9 cellular contexts compared by ENCODE assay signal in genomic region chr4:168852933-168853713, GRCh38.
DNase-seq lines count a peak whose midpoint lies in the region; ATAC-seq, FAIRE-seq and TF ChIP-seq lines count a peak whose summit lies in the region.
"Had no signal": no experiment of that assay in that cellular context is flagged by ENCODE, and none has a peak within 500 bp of the region (broad histone marks: within the 10 kb centered on the region; RNA-seq: fewer than 3 reads in every experiment).

No MANE protein-coding gene starts in this region.

- H3K27me3 Mint-ChIP-seq in activated naive CD8-positive, alpha-beta T cell treated with anti-CD3 and anti-CD28 coated beads, Interleukin-2, amount 10 ng/mL, durations not matched to agents 7 days and 5 days = peaks cover 13% of the 10 kb centered on the region
- peaks cover 10% of the 10 kb centered on the region for H3K27me3 Mint-ChIP-seq in activated naive CD8-positive, alpha-beta T cell treated with anti-CD3 and anti-CD28 coated beads for 36 hours
- peaks cover 12% of the 10 kb centered on the region for H3K27me3 Mint-ChIP-seq in activated T-helper 17 cell treated with anti-CD3 and anti-CD28 coated beads, Interleukin-2, amount 50 U/mL, for 72 hours

- H3K27me3 ChIP-seq in tibial artery = no peaks in the 10 kb centered on the region
- H3K27me3 ChIP-seq in hepatocyte = no peaks in the 10 kb centered on the region

- H3K9me3 ChIP-seq in tibial artery (no peaks in the 10 kb centered on the region), hepatocyte (ENCODE audit: low read depth) (no peaks in the 10 kb centered on the region)

- H3K4me3 ChIP-seq in tibial artery = no peak overlapping the region
- H3K4me3 ChIP-seq in hepatocyte = no peak overlapping the region

- no peaks in the 10 kb centered on the region for H3K9me2 ChIP-seq in hepatocyte (replicated peaks; ENCODE audit: insufficient read depth)

- H3K4me1 ChIP-seq in tibial artery = peaks cover 0 to 100% (median 75%) of the 10 kb centered on the region in 4 donors
- H3K4me1 ChIP-seq in hepatocyte (ENCODE audit: insufficient read depth) = peaks cover 17% of the 10 kb centered on the region

- H3K4me2 ChIP-seq in hepatocyte = no peak overlapping the region

- peak overlapping the region; percentile 4 for H3K4me3 Mint-ChIP-seq in activated naive CD8-positive, alpha-beta T cell treated with anti-CD3 and anti-CD28 coated beads, Interleukin-2, amount 10 ng/mL, durations not matched to agents 7 days and 5 days
- no peak overlapping the region for H3K4me3 Mint-ChIP-seq in activated naive CD8-positive, alpha-beta T cell treated with anti-CD3 and anti-CD28 coated beads for 36 hours
- H3K4me3 Mint-ChIP-seq in activated T-helper 17 cell treated with anti-CD3 and anti-CD28 coated beads, Interleukin-2, amount 50 U/mL, for 72 hours = peak overlapping the region; percentile 3

- FAIRE-seq in H54 (lab: Jason Lieb, UNC) = no peak

- H3K4me1 Mint-ChIP-seq in activated naive CD8-positive, alpha-beta T cell treated with anti-CD3 and anti-CD28 coated beads, Interleukin-2, amount 10 ng/mL, durations not matched to agents 7 days and 5 days = peaks cover 26% of the 10 kb centered on the region
- H3K4me1 Mint-ChIP-seq in activated naive CD8-positive, alpha-beta T cell treated with anti-CD3 and anti-CD28 coated beads for 36 hours = peaks cover 11% of the 10 kb centered on the region
- H3K4me1 Mint-ChIP-seq in activated T-helper 17 cell treated with anti-CD3 and anti-CD28 coated beads, Interleukin-2, amount 50 U/mL, for 72 hours = peaks cover 14% of the 10 kb centered on the region

- H3K27ac ChIP-seq in tibial artery = peak overlapping the region; percentile 88 to 98
- no peak overlapping the region for H3K27ac ChIP-seq in hepatocyte
- H3K27ac ChIP-seq: VCaP had no signal

- no peaks in the 10 kb centered on the region for H3K9me3 Mint-ChIP-seq in activated naive CD8-positive, alpha-beta T cell treated with anti-CD3 and anti-CD28 coated beads, Interleukin-2, amount 10 ng/mL, durations not matched to agents 7 days and 5 days
- H3K9me3 Mint-ChIP-seq in activated naive CD8-positive, alpha-beta T cell treated with anti-CD3 and anti-CD28 coated beads for 36 hours = no peaks in the 10 kb centered on the region
- H3K9me3 Mint-ChIP-seq in activated T-helper 17 cell treated with anti-CD3 and anti-CD28 coated beads, Interleukin-2, amount 50 U/mL, for 72 hours = no peaks in the 10 kb centered on the region

- H3K36me3 Mint-ChIP-seq in activated naive CD8-positive, alpha-beta T cell treated with anti-CD3 and anti-CD28 coated beads, Interleukin-2, amount 10 ng/mL, durations not matched to agents 7 days and 5 days = no peaks in the 10 kb centered on the region
- H3K36me3 Mint-ChIP-seq in activated naive CD8-positive, alpha-beta T cell treated with anti-CD3 and anti-CD28 coated beads for 36 hours = no peaks in the 10 kb centered on the region
- H3K36me3 Mint-ChIP-seq in activated T-helper 17 cell treated with anti-CD3 and anti-CD28 coated beads, Interleukin-2, amount 50 U/mL, for 72 hours (ENCODE audit: low read depth) = no peaks in the 10 kb centered on the region

- no peak overlapping the region for H2AFZ ChIP-seq in hepatocyte

- peaks cover 2% of the 10 kb centered on the region for H4K20me1 ChIP-seq in hepatocyte (ENCODE audit: insufficient read depth, poor library complexity, severe bottlenecking)

- DNase-seq in activated naive CD8-positive, alpha-beta T cell treated with anti-CD3 and anti-CD28 coated beads, Interleukin-2, amount 10 ng/mL, durations not matched to agents 7 days and 5 days = no peak
- DNase-seq in activated naive CD8-positive, alpha-beta T cell treated with anti-CD3 and anti-CD28 coated beads for 36 hours = no peak
- DNase-seq in tibial artery (no peak), NCI-H446 treated with DMSO at 0.1 percent for 48 hours (lab: John Stamatoyannopoulos, UW) (no peak), H54 (ENCODE audit: insufficient read length, low spot score) (no peak), hepatocyte (ENCODE audit: low spot score) (no peak)

- intact Hi-C loops in tibial artery (cut with DNase I; ENCODE audit: low total_unique reads) = no loop called here

- no peak for TF ChIP-seq POLR2A in H54 (IDR thresholded peaks at IDR 0.05; ENCODE audit: low read depth, low read length)

- POLR2A ChIA-PET in activated naive CD8-positive, alpha-beta T cell treated with anti-CD3 and anti-CD28 coated beads, Interleukin-2, amount 10 ng/mL, durations not matched to agents 7 days and 5 days (lab: Charles Lee) = no interaction called here

- H3K27ac Mint-ChIP-seq in activated naive CD8-positive, alpha-beta T cell treated with anti-CD3 and anti-CD28 coated beads, Interleukin-2, amount 10 ng/mL, durations not matched to agents 7 days and 5 days = no peak overlapping the region
- H3K27ac Mint-ChIP-seq in activated naive CD8-positive, alpha-beta T cell treated with anti-CD3 and anti-CD28 coated beads for 36 hours = no peak overlapping the region
- H3K27ac Mint-ChIP-seq in activated T-helper 17 cell treated with anti-CD3 and anti-CD28 coated beads, Interleukin-2, amount 50 U/mL, for 72 hours = peak overlapping the region; percentile 20

- peaks cover 0 to 21% (median 5%) of the 10 kb centered on the region in 3 donors for H3K36me3 ChIP-seq in tibial artery
- no peaks in the 10 kb centered on the region for H3K36me3 ChIP-seq in hepatocyte (replicated peaks; ENCODE audit: insufficient read depth, low read depth)

- 88% methylated on average over 6 of the region's 6 CpGs for whole genome bisulfite sequencing in hepatocyte (ENCODE audit: low lambda C conversion rate, missing lambda C conversion rate)

- H3K79me2 ChIP-seq in hepatocyte = peaks cover 88% of the 10 kb centered on the region

- TF ChIP-seq CTCF in tibial artery (IDR thresholded peaks at IDR 0.05) (no peak), hepatocyte (IDR thresholded peaks at IDR 0.05; ENCODE audit: poor library complexity) (no peak)

- peak; percentile 50 for ATAC-seq in activated naive CD8-positive, alpha-beta T cell treated with anti-CD3 and anti-CD28 coated beads, Interleukin-2, amount 10 ng/mL, durations not matched to agents 7 days and 5 days (ENCODE audit: low read depth)
- peak; percentile 71 for ATAC-seq in HG02938 (IDR thresholded peaks at IDR 0.05; ENCODE audit: unreplicated experiment)
- ATAC-seq in activated T-helper 17 cell treated with anti-CD3 and anti-CD28 coated beads, Interleukin-2, amount 50 U/mL, for 72 hours (replicated peaks) = peak; percentile 18

Comparison
In these comparisons a context has a peak if more than half of its experiments do, and no peak if none do; other contexts are left out.
1. ATAC-seq: peak in every context shown above with its lines; median percentile 71 in HG02938; 50 in activated naive CD8-positive, alpha-beta T cell treated with anti-CD3 and anti-CD28 coated beads, Interleukin-2, amount 10 ng/mL, durations not matched to agents 7 days and 5 days; 18 in activated T-helper 17 cell treated with anti-CD3 and anti-CD28 coated beads, Interleukin-2, amount 50 U/mL, for 72 hours.